8 cellular contexts compared by ENCODE assay signal in the genomic region with DNA sequence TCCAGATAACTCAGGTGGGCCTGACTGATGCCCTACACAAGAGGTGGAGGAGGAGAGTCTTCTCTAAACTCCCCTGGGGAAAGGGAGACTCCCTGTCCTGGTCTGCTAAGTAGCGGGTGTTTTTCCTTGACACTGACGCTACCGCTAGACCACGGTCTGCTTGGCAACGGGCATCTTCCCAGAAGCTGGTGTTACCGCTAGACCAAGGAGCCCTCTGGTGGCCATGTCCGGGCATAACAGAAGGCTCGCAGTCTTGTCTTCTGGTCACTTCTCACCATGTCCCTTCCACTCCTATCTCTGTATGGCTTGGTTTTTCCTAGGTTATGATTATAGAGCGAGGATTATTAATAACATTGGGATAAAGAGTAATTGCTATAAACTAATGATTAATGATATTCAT.
DNase-seq lines count a peak whose midpoint lies in the region; ATAC-seq and TF ChIP-seq lines count a peak whose summit lies in the region.

No MANE protein-coding gene starts in this region.

- H3K79me2 ChIP-seq in OCI-LY7 (ENCODE audit: insufficient read depth, low read depth, low read length): no peaks in the 10 kb centered on the region

- no peak for DNase-seq in CD8-positive, alpha-beta T cell
- no peak for DNase-seq in GM12864 (ENCODE audit: low read depth)
- DNase-seq in OCI-LY7 (ENCODE audit: low spot score): peak; percentile 43
- DNase-seq in epithelial cell of esophagus (ENCODE audit: low read depth): no peak
- no peak for DNase-seq in AML-193 (lab: John Stamatoyannopoulos, UW)
- DNase-seq in NCI-H748 (lab: John Stamatoyannopoulos, UW; ENCODE audit: unreplicated experiment): no peak
- no peak for DNase-seq in activated CD4-positive, alpha-beta T cell treated with anti-CD3 and anti-CD28 coated beads for 1 hour

- intact Hi-C loops in CD8-positive, alpha-beta T cell (cut with DNase I, micrococcal nuclease): no loop called here
- intact Hi-C loops in OCI-LY7 (cut with micrococcal nuclease; ENCODE audit: unreplicated experiment): no loop called here

- no peaks in the 10 kb centered on the region for H3K9me2 ChIP-seq in OCI-LY7 (ENCODE audit: insufficient read depth, low read length)

- H3K4me2 ChIP-seq in OCI-LY7 (ENCODE audit: low read length): no peak overlapping the region

- ATAC-seq in CD8-positive, alpha-beta T cell: no peak
- no peak for ATAC-seq in GM18498 (IDR thresholded peaks at IDR 0.05; ENCODE audit: unreplicated experiment)

- H3K4me3 ChIP-seq in CD8-positive, alpha-beta T cell (ENCODE audit: low read depth, low read length): no peak overlapping the region
- H3K4me3 ChIP-seq in GM12864 (ENCODE audit: low read depth, low read length) (no peak overlapping the region), OCI-LY7 (ENCODE audit: low read depth, low read length, poor library complexity, severe bottlenecking) (no peak overlapping the region), epithelial cell of esophagus (ENCODE audit: low read length) (no peak overlapping the region)

- H3K4me3 Mint-ChIP-seq in CD8-positive, alpha-beta T cell: no peak overlapping the region

- peak; percentile 49 for TF ChIP-seq CTCF in CD8-positive, alpha-beta T cell (IDR thresholded peaks at IDR 0.05)
- TF ChIP-seq CTCF in GM12864 (IDR thresholded peaks at IDR 0.05; ENCODE audit: low read depth, low read length, missing control alignments) (peak; percentile 82), OCI-LY7 (conservative IDR thresholded peaks at IDR 0.05; ENCODE audit: low read length) (peak; percentile 65), epithelial cell of esophagus (IDR thresholded peaks at IDR 0.05; ENCODE audit: insufficient read depth, low read depth, low read length, missing control alignments) (peak; percentile 24)

- H2AFZ ChIP-seq in OCI-LY7 (ENCODE audit: low read length): no peak overlapping the region

- H3K4me1 Mint-ChIP-seq in CD8-positive, alpha-beta T cell (ENCODE audit: low read depth): peaks cover 13% of the 10 kb centered on the region

- H3K9me3 Mint-ChIP-seq in CD8-positive, alpha-beta T cell: no peaks in the 10 kb centered on the region

- CTCF ChIA-PET in CD8-positive, alpha-beta T cell (lab: Charles Lee): interaction anchor here (1.1 to 5.0 kb wide), 8 partner anchors 9 to 119 kb away, joined by 3 to 26 read pairs (median 4); no protein-coding TSS in a partner anchor
- CTCF ChIA-PET in OCI-LY7 (lab: Charles Lee; ENCODE audit: unreplicated experiment): interaction anchor here (1.1 kb wide), 1 partner anchor 13 kb away, joined by 4 read pairs; no protein-coding TSS in a partner anchor

- no peak overlapping the region for H3K27ac Mint-ChIP-seq in CD8-positive, alpha-beta T cell

- no peaks in the 10 kb centered on the region for H3K36me3 ChIP-seq in CD8-positive, alpha-beta T cell (ENCODE audit: insufficient read depth, low read length)
- no peaks in the 10 kb centered on the region for H3K36me3 ChIP-seq in OCI-LY7 (ENCODE audit: insufficient read depth, low read length)

- H3K36me3 Mint-ChIP-seq in CD8-positive, alpha-beta T cell: no peaks in the 10 kb centered on the region

- H3K4me1 ChIP-seq in CD8-positive, alpha-beta T cell (ENCODE audit: insufficient read depth, low read length): peaks cover 6% of the 10 kb centered on the region
- no peaks in the 10 kb centered on the region for H3K4me1 ChIP-seq in OCI-LY7 (ENCODE audit: insufficient read depth, low read length, poor library complexity, severe bottlenecking)

- no peaks in the 10 kb centered on the region for H3K27me3 ChIP-seq in CD8-positive, alpha-beta T cell (ENCODE audit: insufficient read depth, low read length)

- H3K9me3 ChIP-seq in CD8-positive, alpha-beta T cell (ENCODE audit: low read length): no peaks in the 10 kb centered on the region
- H3K9me3 ChIP-seq in OCI-LY7 (ENCODE audit: low read length): no peaks in the 10 kb centered on the region

- BruUV-seq in OCI-LY7 (replicated peaks; lab: Mats Ljungman, UMichigan): no TSS peak

- H3K27ac ChIP-seq in CD8-positive, alpha-beta T cell (ENCODE audit: low read depth, low read length): no peak overlapping the region
- no peak overlapping the region for H3K27ac ChIP-seq in OCI-LY7 (ENCODE audit: low read depth, low read length, poor library complexity, severe bottlenecking)

- H3K27me3 Mint-ChIP-seq in CD8-positive, alpha-beta T cell (ENCODE audit: low read depth): no peaks in the 10 kb centered on the region

- no peaks in the 10 kb centered on the region for H4K20me1 ChIP-seq in OCI-LY7 (ENCODE audit: insufficient read depth, low read length)

- POLR2A ChIA-PET in CD8-positive, alpha-beta T cell (lab: Charles Lee): no interaction called here
- POLR2A ChIA-PET in OCI-LY7 (lab: Charles Lee): no interaction called here

Comparison
In these comparisons a context has a peak if more than half of its experiments do, and no peak if none do; other contexts are left out.
1. CTCF ChIP-seq: peak in every context shown above with its lines; median percentile 82 in GM12864; 65 in OCI-LY7; 49 in CD8-positive, alpha-beta T cell; 24 in epithelial cell of esophagus.